In genomic region chr14:103416916-103417315, GRCh38 we compare ENCODE assay signal across 1 cellular context.
A peak's percentile ranks its signal among the peaks of the same experiment; 100 is the strongest.
TF ChIP-seq lines count a peak whose summit lies in the region.

No MANE protein-coding gene starts in this region.

TF ChIP-seq in GM12878, 131 proteins besides CTCF, POLR2A, EP300 and RAD21 (continued from another document):
- TF ChIP-seq ZNF384 (IDR thresholded peaks at IDR 0.05; ENCODE audit: borderline replicate concordance, low read depth, low read length): no peak
- 0 out of 2 replicates have a peak, but pooled peaks have one; percentile 18 for TF ChIP-seq IKZF1 (conservative IDR thresholded peaks at IDR 0.05)
